ENCODE assay signal across 13 cellular contexts in genomic region chr5:113231653-113232000, GRCh38.
"Had no signal": no experiment of that assay in that cellular context is flagged by ENCODE, and none has a peak within 500 bp of the region (broad histone marks: within the 10 kb centered on the region; RNA-seq: fewer than 3 reads in every experiment).

No MANE protein-coding gene starts in this region.

- DNase-seq: activated CD4-positive, alpha-beta T cell treated with anti-CD3 and anti-CD28 coated beads, Interleukin-2, amount 50 U/mL, for 4 hours; activated gamma-delta T cell; activated T-cell treated with anti-CD3 and anti-CD28 coated beads, Interleukin-2, amount 50 U/mL, for 72 hours; effector CD4-positive, alpha-beta T cell; left colon; pancreas; stimulated activated CD4-positive, alpha-beta T cell treated with anti-CD3 and anti-CD28 coated beads, Interleukin-4, amount 100 ng/mL, for 4 hours had no signal

- H3K9me3 ChIP-seq: esophagus muscularis mucosa, neutrophil, pancreas had no signal

- H3K4me1 ChIP-seq: pancreas had no signal

- H3K4me3 Mint-ChIP-seq: activated naive CD4-positive, alpha-beta T cell treated with anti-CD3 and anti-CD28 coated beads, Interleukin-2, amount 50 U/mL, for 24 hours; activated T-cell treated with anti-CD3 and anti-CD28 coated beads, Interleukin-2, amount 50 U/mL, for 72 hours; stimulated activated memory B cell treated with anti-CD40 and anti-IgM and Interleukin-4, amounts not matched to agents 10 μg/mL and 1 μg/mL and 100 μg/mL, for 72 hours; T-helper 1 cell treated with Interleukin-12 subunit alpha and Interleukin-12 subunit beta and Interleukin-4 antibody, amounts not matched to agents 30 μg/mL and 1 μg/mL, for 36 hours had no signal

- H3K27ac ChIP-seq: esophagus muscularis mucosa, neutrophil, pancreas had no signal

- H3K4me3 ChIP-seq: esophagus muscularis mucosa, pancreas had no signal

- H3K36me3 Mint-ChIP-seq: activated naive CD4-positive, alpha-beta T cell treated with anti-CD3 and anti-CD28 coated beads, Interleukin-2, amount 50 U/mL, for 24 hours; stimulated activated memory B cell treated with anti-CD40 and anti-IgM and Interleukin-4, amounts not matched to agents 10 μg/mL and 1 μg/mL and 100 μg/mL, for 72 hours had no signal

- H3K4me1 Mint-ChIP-seq: activated naive CD4-positive, alpha-beta T cell treated with anti-CD3 and anti-CD28 coated beads, Interleukin-2, amount 50 U/mL, for 24 hours; stimulated activated memory B cell treated with anti-CD40 and anti-IgM and Interleukin-4, amounts not matched to agents 10 μg/mL and 1 μg/mL and 100 μg/mL, for 72 hours had no signal

- H3K9me3 Mint-ChIP-seq: activated naive CD4-positive, alpha-beta T cell treated with anti-CD3 and anti-CD28 coated beads, Interleukin-2, amount 50 U/mL, for 24 hours; activated T-cell treated with anti-CD3 and anti-CD28 coated beads, Interleukin-2, amount 50 U/mL, for 72 hours; stimulated activated memory B cell treated with anti-CD40 and anti-IgM and Interleukin-4, amounts not matched to agents 10 μg/mL and 1 μg/mL and 100 μg/mL, for 72 hours; T-helper 1 cell treated with Interleukin-12 subunit alpha and Interleukin-12 subunit beta and Interleukin-4 antibody, amounts not matched to agents 30 μg/mL and 1 μg/mL, for 36 hours had no signal

- H3K36me3 ChIP-seq: esophagus muscularis mucosa, neutrophil, pancreas had no signal

- H3K27me3 ChIP-seq: esophagus muscularis mucosa, pancreas had no signal

- FAIRE-seq: pancreas, urothelium cell line had no signal

- H3K27ac Mint-ChIP-seq: activated naive CD4-positive, alpha-beta T cell treated with anti-CD3 and anti-CD28 coated beads, Interleukin-2, amount 50 U/mL, for 24 hours; activated T-cell treated with anti-CD3 and anti-CD28 coated beads, Interleukin-2, amount 50 U/mL, for 72 hours; stimulated activated memory B cell treated with anti-CD40 and anti-IgM and Interleukin-4, amounts not matched to agents 10 μg/mL and 1 μg/mL and 100 μg/mL, for 72 hours; T-helper 1 cell treated with Interleukin-12 subunit alpha and Interleukin-12 subunit beta and Interleukin-4 antibody, amounts not matched to agents 30 μg/mL and 1 μg/mL, for 36 hours had no signal

- ATAC-seq: activated T-cell treated with anti-CD3 and anti-CD28 coated beads, Interleukin-2, amount 50 U/mL, for 72 hours; left colon; pancreas; stimulated activated memory B cell treated with anti-CD40 and anti-IgM and Interleukin-4, amounts not matched to agents 10 μg/mL and 1 μg/mL and 100 μg/mL, for 72 hours had no signal
